15 cellular contexts compared by ENCODE assay signal in genomic region chr1:234401658-234402057, GRCh38. TPM values are rescaled to one million over a fixed set of nuclear protein-coding genes. Genes with fewer than 3 reads are reported as not detected.
DNase-seq lines count a peak whose midpoint lies in the region; ATAC-seq and TF ChIP-seq lines count a peak whose summit lies in the region.
"Had no signal": no experiment of that assay in that cellular context is flagged by ENCODE, and none has a peak within 500 bp of the region (broad histone marks: within the 10 kb centered on the region; RNA-seq: fewer than 3 reads in every experiment).

No MANE protein-coding gene starts in this region.

- POLR2A ChIA-PET in activated CD4-positive, alpha-beta T cell treated with anti-CD3 and anti-CD28 coated beads, Interleukin-2, amount 10 ng/mL, durations not matched to agents 7 days and 5 days (lab: Charles Lee): no interaction called here

- peaks cover 3% of the 10 kb centered on the region for H3K9me3 Mint-ChIP-seq in activated CD4-positive, alpha-beta T cell treated with anti-CD3 and anti-CD28 coated beads, Interleukin-2, amount 10 ng/mL, durations not matched to agents 7 days and 5 days
- H3K9me3 Mint-ChIP-seq in IgD-negative memory B cell (no peaks in the 10 kb centered on the region), osteocyte (ENCODE audit: unreplicated experiment) (no peaks in the 10 kb centered on the region)
- H3K9me3 Mint-ChIP-seq in activated naive CD8-positive, alpha-beta T cell treated with anti-CD3 and anti-CD28 coated beads for 36 hours: peaks cover 2% of the 10 kb centered on the region

- no peaks in the 10 kb centered on the region for H3K27me3 Mint-ChIP-seq in activated CD4-positive, alpha-beta T cell treated with anti-CD3 and anti-CD28 coated beads, Interleukin-2, amount 10 ng/mL, durations not matched to agents 7 days and 5 days
- H3K27me3 Mint-ChIP-seq in IgD-negative memory B cell (no peaks in the 10 kb centered on the region), osteocyte (ENCODE audit: unreplicated experiment) (no peaks in the 10 kb centered on the region)
- H3K27me3 Mint-ChIP-seq in activated naive CD8-positive, alpha-beta T cell treated with anti-CD3 and anti-CD28 coated beads for 36 hours: no peaks in the 10 kb centered on the region

- H3K4me1 Mint-ChIP-seq in activated CD4-positive, alpha-beta T cell treated with anti-CD3 and anti-CD28 coated beads, Interleukin-2, amount 10 ng/mL, durations not matched to agents 7 days and 5 days: peaks cover 62% of the 10 kb centered on the region
- H3K4me1 Mint-ChIP-seq in IgD-negative memory B cell (peaks cover 33 to 43% (median 40%) of the 10 kb centered on the region in 3 donors), osteocyte (ENCODE audit: unreplicated experiment) (peaks cover 7% of the 10 kb centered on the region)
- peaks cover 31% of the 10 kb centered on the region for H3K4me1 Mint-ChIP-seq in activated naive CD8-positive, alpha-beta T cell treated with anti-CD3 and anti-CD28 coated beads for 36 hours
- H3K4me1 Mint-ChIP-seq: mesothelial cell of epicardium had no signal

- no peak for ATAC-seq in HG03565 (IDR thresholded peaks at IDR 0.05; ENCODE audit: unreplicated experiment)
- ATAC-seq: A549, Right ventricle myocardium inferior had no signal

- H3K27ac Mint-ChIP-seq in activated CD4-positive, alpha-beta T cell treated with anti-CD3 and anti-CD28 coated beads, Interleukin-2, amount 10 ng/mL, durations not matched to agents 7 days and 5 days: peak overlapping the region; percentile 93
- H3K27ac Mint-ChIP-seq in IgD-negative memory B cell: peak overlapping the region; percentile 61 to 94 (median 88)
- H3K27ac Mint-ChIP-seq in activated naive CD8-positive, alpha-beta T cell treated with anti-CD3 and anti-CD28 coated beads for 36 hours: peak overlapping the region; percentile 61
- H3K27ac Mint-ChIP-seq in osteocyte (ENCODE audit: unreplicated experiment): peak overlapping the region; percentile 24
- H3K27ac Mint-ChIP-seq: mesothelial cell of epicardium had no signal

- H3K4me3 Mint-ChIP-seq in activated CD4-positive, alpha-beta T cell treated with anti-CD3 and anti-CD28 coated beads, Interleukin-2, amount 10 ng/mL, durations not matched to agents 7 days and 5 days: peak overlapping the region; percentile 46
- H3K4me3 Mint-ChIP-seq in IgD-negative memory B cell (peak overlapping the region in 2 of 4 donors; percentile 53 to 58), osteocyte (ENCODE audit: unreplicated experiment) (no peak overlapping the region)
- no peak overlapping the region for H3K4me3 Mint-ChIP-seq in activated naive CD8-positive, alpha-beta T cell treated with anti-CD3 and anti-CD28 coated beads for 36 hours
- H3K4me3 Mint-ChIP-seq: mesothelial cell of epicardium had no signal

- DNase-seq in activated CD4-positive, alpha-beta T cell treated with anti-CD3 and anti-CD28 coated beads, Interleukin-2, amount 10 ng/mL, durations not matched to agents 7 days and 5 days: no peak
- DNase-seq in activated CD4-positive, alpha-beta T cell treated with anti-CD3 and anti-CD28 coated beads for 48 hours: no peak
- DNase-seq in activated naive CD8-positive, alpha-beta T cell treated with anti-CD3 and anti-CD28 coated beads for 36 hours: no peak
- DNase-seq in osteocyte (ENCODE audit: extremely low spot score, unreplicated experiment) (no peak), NCI-H2196 (lab: John Stamatoyannopoulos, UW; ENCODE audit: unreplicated experiment) (no peak), kidney glomerular epithelial cell (lab: John Stamatoyannopoulos, UW) (no peak)
- DNase-seq: MG63, NCI-H1694 treated with DMSO at 0.1 percent for 48 hours, NCI-H446, stomach had no signal

- CTCF ChIA-PET in activated CD4-positive, alpha-beta T cell treated with anti-CD3 and anti-CD28 coated beads, Interleukin-2, amount 10 ng/mL, durations not matched to agents 7 days and 5 days (lab: Charles Lee): no interaction called here

- TF ChIP-seq CTCF in osteocyte (IDR thresholded peaks at IDR 0.05): no peak

- peaks cover 36% of the 10 kb centered on the region for H3K36me3 Mint-ChIP-seq in activated CD4-positive, alpha-beta T cell treated with anti-CD3 and anti-CD28 coated beads, Interleukin-2, amount 10 ng/mL, durations not matched to agents 7 days and 5 days (ENCODE audit: low read depth)
- H3K36me3 Mint-ChIP-seq in IgD-negative memory B cell: peaks cover 10% of the 10 kb centered on the region
- H3K36me3 Mint-ChIP-seq in activated naive CD8-positive, alpha-beta T cell treated with anti-CD3 and anti-CD28 coated beads for 36 hours: peaks cover 29% of the 10 kb centered on the region
- peaks cover 11% of the 10 kb centered on the region for H3K36me3 Mint-ChIP-seq in osteocyte (ENCODE audit: unreplicated experiment)

RNA-seq across cellular contexts. Expression of gene COA6, which starts 28.4 kb away (rescaled TPM):
- total RNA-seq in activated CD4-positive, alpha-beta T cell treated with anti-CD3 and anti-CD28 coated beads, Interleukin-2, amount 10 ng/mL, durations not matched to agents 7 days and 5 days: 10 to 100 TPM; 46.2 to 46.5 TPM
- polyA plus RNA-seq in IgD-negative memory B cell: 44.8 TPM
- 10 to 100 TPM; 60.0 to 63.7 TPM for total RNA-seq in activated naive CD8-positive, alpha-beta T cell treated with anti-CD3 and anti-CD28 coated beads for 36 hours
- 28.7 and 28.8 TPM in 2 replicates for total RNA-seq in osteocyte

Comparison
In these comparisons a context has a peak if more than half of its experiments do, and no peak if none do; other contexts are left out.
1. H3K27ac Mint-ChIP-seq: peak in every context shown above with its lines; median percentile 93 in activated CD4-positive, alpha-beta T cell treated with anti-CD3 and anti-CD28 coated beads, Interleukin-2, amount 10 ng/mL, durations not matched to agents 7 days and 5 days; 88 in IgD-negative memory B cell; 61 in activated naive CD8-positive, alpha-beta T cell treated with anti-CD3 and anti-CD28 coated beads for 36 hours; 24 in osteocyte.